In genomic region chr17:75010683-75011406, GRCh38 we compare ENCODE assay signal across 8 cellular contexts. TPM values are rescaled to one million over a fixed set of nuclear protein-coding genes. Genes with fewer than 3 reads are reported as not detected.
DNase-seq lines count a peak whose midpoint lies in the region; ATAC-seq, FAIRE-seq and TF ChIP-seq lines count a peak whose summit lies in the region.

No MANE protein-coding gene starts in this region.

- H3K4me1 ChIP-seq in hepatocyte (ENCODE audit: insufficient read depth), result peaks cover 12% of the 10 kb centered on the region

- no peaks in the 10 kb centered on the region for H3K9me3 ChIP-seq in hepatocyte (ENCODE audit: low read depth)

- DNase-seq in COLO668 (lab: John Stamatoyannopoulos, UW; ENCODE audit: unreplicated experiment), result peak; percentile 85
- DNase-seq in LNCaP clone FGC (ENCODE audit: low read depth), result peak; percentile 51
- peak; percentile 40 to 44 for DNase-seq in activated T-cell treated with anti-CD3 and anti-CD28 coated beads, Interleukin-2, amount 50 U/mL, for 48 hours
- DNase-seq in hepatocyte (ENCODE audit: low spot score), result peak; percentile 76
- peak; percentile 32 for DNase-seq in stimulated activated naive CD8-positive, alpha-beta T cell treated with anti-CD3 and anti-CD28 coated beads, Interleukin-15, Interleukin-2, amounts not matched to agents 100 U/mL and 50 U/mL, for 24 hours
- DNase-seq in GM19239 (ENCODE audit: insufficient read length, low spot score), result no peak
- DNase-seq in central memory CD4-positive, alpha-beta T cell, result no peak

- peak overlapping the region; percentile 96 for H3K27ac ChIP-seq in hepatocyte

- peaks cover 17% of the 10 kb centered on the region for H3K79me2 ChIP-seq in hepatocyte

- no peaks in the 10 kb centered on the region for H3K27me3 ChIP-seq in hepatocyte

- peak; percentile 15 for ATAC-seq in stimulated activated naive CD8-positive, alpha-beta T cell treated with anti-CD3 and anti-CD28 coated beads, Interleukin-15, Interleukin-2, amounts not matched to agents 100 U/mL and 50 U/mL, for 24 hours
- no peak for ATAC-seq in HG03378 (IDR thresholded peaks at IDR 0.05; ENCODE audit: unreplicated experiment)

- no peaks in the 10 kb centered on the region for H3K36me3 ChIP-seq in hepatocyte (replicated peaks; ENCODE audit: insufficient read depth, low read depth)

- H2AFZ ChIP-seq in hepatocyte, result no peak overlapping the region

- no peaks in the 10 kb centered on the region for H4K20me1 ChIP-seq in hepatocyte (ENCODE audit: insufficient read depth, poor library complexity, severe bottlenecking)

- no peak for FAIRE-seq in GM19239 (lab: Jason Lieb, UNC)

- 75% methylated on average over 8 of the region's 8 CpGs for WGBS in hepatocyte (ENCODE audit: low lambda C conversion rate, missing lambda C conversion rate)

- TF ChIP-seq CTCF in LNCaP clone FGC (IDR thresholded peaks at IDR 0.05; ENCODE audit: control insufficient read depth, extremely low read depth, insufficient read depth) (peak; percentile 16; the same call in 1 of the 2 replicates), hepatocyte (IDR thresholded peaks at IDR 0.05; ENCODE audit: poor library complexity) (no peak)

- H3K4me2 ChIP-seq in hepatocyte, result peak overlapping the region; percentile 89

- no peak overlapping the region for H3K4me3 ChIP-seq in LNCaP clone FGC (ENCODE audit: low read depth, low read length)
- H3K4me3 ChIP-seq in hepatocyte, result no peak overlapping the region

- no peaks in the 10 kb centered on the region for H3K9me2 ChIP-seq in hepatocyte (replicated peaks; ENCODE audit: insufficient read depth)

RNA-seq across cellular contexts. Expression of gene MRPL58, which starts 1.6 kb away (rescaled TPM):
- 39.3 and 49.5 TPM in 2 replicates for total RNA-seq in hepatocyte
- 29.8 and 39.3 TPM in 2 replicates for polyA plus RNA-seq in hepatocyte

RNA-seq across cellular contexts. Expression of gene CDR2L, which starts 23.4 kb away (rescaled TPM):
- 12.8 and 16.4 TPM in 2 replicates for total RNA-seq in hepatocyte
- 14.6 and 17.0 TPM in 2 replicates for polyA plus RNA-seq in hepatocyte

RNA-seq across cellular contexts. Expression of gene ATP5PD, which starts 35.9 kb away (rescaled TPM):
- 246 and 296 TPM in 2 replicates for total RNA-seq in hepatocyte
- polyA plus RNA-seq in hepatocyte, result 307 and 332 TPM in 2 replicates

RNA-seq across cellular contexts. Expression of gene KCTD2, which starts 36.2 kb away (rescaled TPM):
- total RNA-seq in hepatocyte, result 17.5 and 19.1 TPM in 2 replicates
- 10.1 and 12.7 TPM in 2 replicates for polyA plus RNA-seq in hepatocyte

RNA-seq across cellular contexts. Expression of gene HID1, which starts 38.3 kb away (rescaled TPM):
- total RNA-seq in hepatocyte, result 13.2 and 15.3 TPM in 2 replicates
- polyA plus RNA-seq in hepatocyte, result 43.4 and 55.5 TPM in 2 replicates

Comparison
In these comparisons a context has a peak if more than half of its experiments do, and no peak if none do; other contexts are left out.
1. DNase-seq: peak in COLO668 (single experiment), LNCaP clone FGC (single experiment), activated T-cell treated with anti-CD3 and anti-CD28 coated beads, Interleukin-2, amount 50 U/mL, for 48 hours (2 of 2), hepatocyte (single experiment) and stimulated activated naive CD8-positive, alpha-beta T cell treated with anti-CD3 and anti-CD28 coated beads, Interleukin-15, Interleukin-2, amounts not matched to agents 100 U/mL and 50 U/mL, for 24 hours (single experiment); none in GM19239 (single experiment) and central memory CD4-positive, alpha-beta T cell (single experiment).